In the genomic region with DNA sequence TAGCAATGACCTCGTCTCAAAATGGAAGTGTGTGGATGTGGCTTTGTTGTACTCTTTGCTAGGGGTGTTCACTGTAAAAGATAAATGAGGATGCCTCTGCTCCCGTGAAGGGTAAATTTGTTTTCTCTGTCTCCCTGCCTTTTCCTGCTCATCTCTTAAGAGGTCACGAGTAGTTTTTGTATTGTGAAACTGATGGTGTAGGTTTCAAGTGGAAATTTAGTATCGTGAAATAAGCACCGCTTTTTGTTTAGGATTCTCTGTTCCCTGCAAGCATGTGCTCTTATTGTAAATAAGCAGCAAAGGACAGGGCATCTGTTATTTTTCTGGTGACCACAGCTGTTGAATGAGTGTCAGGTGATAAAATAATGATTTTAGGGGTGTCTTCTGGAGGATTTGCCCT, we compare ENCODE assay signal across 11 cellular contexts.
DNase-seq lines count a peak whose midpoint lies in the region; ATAC-seq and TF ChIP-seq lines count a peak whose summit lies in the region.
"Had no signal": no experiment of that assay in that cellular context is flagged by ENCODE, and none has a peak within 500 bp of the region (broad histone marks: within the 10 kb centered on the region; RNA-seq: fewer than 3 reads in every experiment).

No MANE protein-coding gene starts in this region.

- WGBS in GM23248 (ENCODE audit: low coverage in 1 of 2, low lambda C conversion rate in 2 of 2, missing lambda C conversion rate in 2 of 2), 2 experiments, result 24 to 31% methylated on average over 5 of the region's 5 CpGs
- WGBS in right lobe of liver (ENCODE audit: insufficient coverage, low coverage, low lambda C conversion rate, missing lambda C conversion rate), result 54% methylated on average over 5 of the region's 5 CpGs

- intact Hi-C loops in right lobe of liver (cut with DNase I), result no loop called here

- H3K27ac ChIP-seq in GM23248 (peak overlapping the region; percentile 88), caudate nucleus (ENCODE audit: low read depth, low read length) (peak overlapping the region; percentile 28), neural cell (ENCODE audit: low read length) (peak overlapping the region; percentile 68), right lobe of liver (no peak overlapping the region)

- H3K9me3 ChIP-seq in GM23248 (ENCODE audit: low read depth) (no peaks in the 10 kb centered on the region), neural cell (ENCODE audit: low read length) (no peaks in the 10 kb centered on the region), right lobe of liver (no peaks in the 10 kb centered on the region)
- H3K9me3 ChIP-seq: ascending aorta had no signal

- in situ Hi-C loops in GM23248 (cut with MboI) (no loop called here), KBM-7 (cut with MboI; ENCODE audit: low pct_unique_long_range_greater_than_20kb, low sequenced_read_pairs) (no loop called here)

- H3F3A ChIP-seq in GM23248 (ENCODE audit: insufficient read depth) (peaks cover 17% of the 10 kb centered on the region), neural cell (ENCODE audit: insufficient read depth, low read length, poor library complexity, severe bottlenecking) (no peaks in the 10 kb centered on the region)

- H3K36me3 Mint-ChIP-seq in activated CD8-positive, alpha-beta memory T cell treated with anti-CD3 and anti-CD28 coated beads, Interleukin-2, amount 10 ng/mL, durations not matched to agents 7 days and 5 days, result no peaks in the 10 kb centered on the region
- H3K36me3 Mint-ChIP-seq in activated T-cell treated with anti-CD3 and anti-CD28 coated beads, Interleukin-2, amount 50 U/mL, for 72 hours (ENCODE audit: insufficient read depth in 2 of 2), result no peaks in the 10 kb centered on the region
- H3K36me3 Mint-ChIP-seq: natural killer cell had no signal

- no peak for ATAC-seq in right lobe of liver
- no peak for ATAC-seq in activated CD8-positive, alpha-beta memory T cell treated with anti-CD3 and anti-CD28 coated beads, Interleukin-2, amount 10 ng/mL, durations not matched to agents 7 days and 5 days
- ATAC-seq in activated T-cell treated with anti-CD3 and anti-CD28 coated beads, Interleukin-2, amount 50 U/mL, for 72 hours (replicated peaks in 1 of 2), result no peak

- H3K36me3 ChIP-seq in GM23248 (ENCODE audit: low read depth) (no peaks in the 10 kb centered on the region), neural cell (ENCODE audit: insufficient read depth, low read length) (no peaks in the 10 kb centered on the region), right lobe of liver (no peaks in the 10 kb centered on the region)
- H3K36me3 ChIP-seq: ascending aorta had no signal

- TF ChIP-seq POLR2A in right lobe of liver (IDR thresholded peaks at IDR 0.05), result no peak

- peak overlapping the region; percentile 70 for H3K4me2 ChIP-seq in GM23248 (ENCODE audit: unreplicated experiment)
- H3K4me2 ChIP-seq in neural cell (ENCODE audit: low read length), result no peak overlapping the region

- H3K4me3 ChIP-seq in GM23248, result peak overlapping the region; percentile 63
- H3K4me3 ChIP-seq in neural cell (ENCODE audit: low read length), result no peak overlapping the region
- H3K4me3 ChIP-seq in right lobe of liver, result no peak overlapping the region
- H3K4me3 ChIP-seq: ascending aorta had no signal

- no peaks in the 10 kb centered on the region for H3K9me3 Mint-ChIP-seq in activated CD8-positive, alpha-beta memory T cell treated with anti-CD3 and anti-CD28 coated beads, Interleukin-2, amount 10 ng/mL, durations not matched to agents 7 days and 5 days (ENCODE audit: low read depth)
- no peaks in the 10 kb centered on the region for H3K9me3 Mint-ChIP-seq in activated T-cell treated with anti-CD3 and anti-CD28 coated beads, Interleukin-2, amount 50 U/mL, for 72 hours
- H3K9me3 Mint-ChIP-seq: natural killer cell had no signal

- H3K4me1 ChIP-seq in GM23248 (ENCODE audit: insufficient read depth) (peaks cover 20% of the 10 kb centered on the region), right lobe of liver (no peaks in the 10 kb centered on the region)

- H2AFZ ChIP-seq in GM23248 (peak overlapping the region; percentile 64), neural cell (ENCODE audit: low read depth, low read length) (no peak overlapping the region)

- H3K9me2 ChIP-seq in GM23248 (ENCODE audit: insufficient read depth), result no peaks in the 10 kb centered on the region
- no peaks in the 10 kb centered on the region for H3K9me2 ChIP-seq in neural cell (ENCODE audit: insufficient read depth, low read length)

- no peak for TF ChIP-seq EP300 in neural cell (conservative IDR thresholded peaks at IDR 0.05; ENCODE audit: poor library complexity, severe bottlenecking)

- H4K20me1 ChIP-seq in GM23248 (ENCODE audit: insufficient read depth) (no peaks in the 10 kb centered on the region), neural cell (ENCODE audit: insufficient read depth) (no peaks in the 10 kb centered on the region)

- DNase-seq in GM23248 (no peak), NCI-H748 (lab: John Stamatoyannopoulos, UW; ENCODE audit: unreplicated experiment) (peak; percentile 58), caudate nucleus (lab: John Stamatoyannopoulos, UW) (no peak), right lobe of liver (no peak), KBM-7 (no peak)
- no peak for DNase-seq in activated CD8-positive, alpha-beta memory T cell treated with anti-CD3 and anti-CD28 coated beads, Interleukin-2, amount 10 ng/mL, durations not matched to agents 7 days and 5 days
- DNase-seq in activated T-cell treated with anti-CD3 and anti-CD28 coated beads, Interleukin-2, amount 50 U/mL, for 72 hours, result no peak
- DNase-seq: natural killer cell, T-helper 9 cell had no signal

- no peak overlapping the region for H3K27ac Mint-ChIP-seq in activated CD8-positive, alpha-beta memory T cell treated with anti-CD3 and anti-CD28 coated beads, Interleukin-2, amount 10 ng/mL, durations not matched to agents 7 days and 5 days
- no peak overlapping the region for H3K27ac Mint-ChIP-seq in activated T-cell treated with anti-CD3 and anti-CD28 coated beads, Interleukin-2, amount 50 U/mL, for 72 hours
- H3K27ac Mint-ChIP-seq: natural killer cell had no signal

- no peak for TF ChIP-seq RAD21 in neural cell (conservative IDR thresholded peaks at IDR 0.05)

- H3K4me1 Mint-ChIP-seq in activated CD8-positive, alpha-beta memory T cell treated with anti-CD3 and anti-CD28 coated beads, Interleukin-2, amount 10 ng/mL, durations not matched to agents 7 days and 5 days, result peaks cover 5% of the 10 kb centered on the region
- H3K4me1 Mint-ChIP-seq in activated T-cell treated with anti-CD3 and anti-CD28 coated beads, Interleukin-2, amount 50 U/mL, for 72 hours (ENCODE audit: low read depth), result peaks cover 10% of the 10 kb centered on the region
- H3K4me1 Mint-ChIP-seq: natural killer cell had no signal

- no peak overlapping the region for H3K4me3 Mint-ChIP-seq in activated CD8-positive, alpha-beta memory T cell treated with anti-CD3 and anti-CD28 coated beads, Interleukin-2, amount 10 ng/mL, durations not matched to agents 7 days and 5 days
- H3K4me3 Mint-ChIP-seq in activated T-cell treated with anti-CD3 and anti-CD28 coated beads, Interleukin-2, amount 50 U/mL, for 72 hours, result no peak overlapping the region
- H3K4me3 Mint-ChIP-seq: natural killer cell had no signal

- TF ChIP-seq CTCF in neural cell (IDR thresholded peaks at IDR 0.05; ENCODE audit: poor library complexity, severe bottlenecking) (no peak), right lobe of liver (IDR thresholded peaks at IDR 0.05) (no peak)

- H3K27me3 Mint-ChIP-seq in activated CD8-positive, alpha-beta memory T cell treated with anti-CD3 and anti-CD28 coated beads, Interleukin-2, amount 10 ng/mL, durations not matched to agents 7 days and 5 days, result no peaks in the 10 kb centered on the region
- peaks cover 10% of the 10 kb centered on the region for H3K27me3 Mint-ChIP-seq in activated T-cell treated with anti-CD3 and anti-CD28 coated beads, Interleukin-2, amount 50 U/mL, for 72 hours (ENCODE audit: low read depth)

- no peaks in the 10 kb centered on the region for H3K79me2 ChIP-seq in GM23248 (ENCODE audit: insufficient read depth)
- H3K79me2 ChIP-seq in neural cell (replicated peaks; ENCODE audit: insufficient read depth, low read length), result no peaks in the 10 kb centered on the region

- CTCF ChIA-PET in activated CD8-positive, alpha-beta memory T cell treated with anti-CD3 and anti-CD28 coated beads, Interleukin-2, amount 10 ng/mL, durations not matched to agents 7 days and 5 days (lab: Charles Lee), result interaction anchor here (1.2 to 2.9 kb wide), 8 partner anchors 9 to 1765 kb away, joined by 3 to 9 read pairs (median 4); no protein-coding TSS in a partner anchor

- H3K27me3 ChIP-seq in GM23248 (replicated peaks; ENCODE audit: insufficient read depth) (no peaks in the 10 kb centered on the region), neural cell (ENCODE audit: insufficient read depth, low read depth, low read length) (no peaks in the 10 kb centered on the region), right lobe of liver (peaks cover 0 to 4% of the 10 kb centered on the region in 2 donors)
- H3K27me3 ChIP-seq: ascending aorta had no signal

- H3K9ac ChIP-seq in GM23248 (peak overlapping the region; percentile 71), neural cell (ENCODE audit: low read length) (peak overlapping the region; percentile 27)

TF ChIP-seq in neural cell, 6 proteins besides CTCF, POLR2A, EP300 and RAD21 (continues in another document):
- TF ChIP-seq EZH2 (IDR thresholded peaks at IDR 0.05; ENCODE audit: borderline replicate concordance, insufficient read depth, low read length, poor library complexity, severe bottlenecking) (no peak), SMC3 (conservative IDR thresholded peaks at IDR 0.05; ENCODE audit: poor library complexity) (no peak)

Comparison
In these comparisons a context has a peak if more than half of its experiments do, and no peak if none do; other contexts are left out.
1. H3K27ac ChIP-seq: peak in GM23248 (single experiment), caudate nucleus (single experiment) and neural cell (single experiment); none in right lobe of liver (0 of 3).